ENCODE assay signal across 17 cellular contexts in genomic region chr2:170965446-170966225, GRCh38. TPM values are rescaled to one million over a fixed set of nuclear protein-coding genes. Genes with fewer than 3 reads are reported as not detected.
DNase-seq lines count a peak whose midpoint lies in the region; ATAC-seq, FAIRE-seq and TF ChIP-seq lines count a peak whose summit lies in the region.
"Had no signal": no experiment of that assay in that cellular context is flagged by ENCODE, and none has a peak within 500 bp of the region (broad histone marks: within the 10 kb centered on the region; RNA-seq: fewer than 3 reads in every experiment).

No MANE protein-coding gene starts in this region.

- TF ChIP-seq CTCF in Calu3 (IDR thresholded peaks at IDR 0.05; ENCODE audit: unreplicated experiment) (no peak), nephron (IDR thresholded peaks at IDR 0.05; ENCODE audit: unreplicated experiment in 3 of 3) (no peak)

- H3K27ac Mint-ChIP-seq in Calu3 (ENCODE audit: unreplicated experiment) (peak overlapping the region; percentile 49), nephron (peak overlapping the region; percentile 5 to 71 (median 25))
- H3K27ac Mint-ChIP-seq in activated T-helper 17 cell treated with anti-CD3 and anti-CD28 coated beads, Interleukin-2, amount 50 U/mL, for 72 hours, result no peak overlapping the region
- H3K27ac Mint-ChIP-seq: activated CD8-positive, alpha-beta T cell treated with anti-CD3 and anti-CD28 coated beads for 36 hours; B cell had no signal

- H3K4me3 Mint-ChIP-seq in Calu3 (ENCODE audit: low read depth, unreplicated experiment), result no peak overlapping the region
- peak overlapping the region in 1 of 3 experiments; percentile 20 for H3K4me3 Mint-ChIP-seq in nephron
- H3K4me3 Mint-ChIP-seq in activated T-helper 17 cell treated with anti-CD3 and anti-CD28 coated beads, Interleukin-2, amount 50 U/mL, for 72 hours, result no peak overlapping the region
- H3K4me3 Mint-ChIP-seq: activated CD8-positive, alpha-beta T cell treated with anti-CD3 and anti-CD28 coated beads for 36 hours; B cell had no signal

- no peak for ATAC-seq in activated T-helper 17 cell treated with anti-CD3 and anti-CD28 coated beads, Interleukin-2, amount 50 U/mL, for 72 hours (replicated peaks)
- ATAC-seq: activated CD8-positive, alpha-beta T cell treated with anti-CD3 and anti-CD28 coated beads for 36 hours had no signal

- H3K36me3 Mint-ChIP-seq in Calu3 (ENCODE audit: insufficient read depth, unreplicated experiment) (peaks cover 80% of the 10 kb centered on the region), nephron (ENCODE audit: low read depth) (peaks cover 62% of the 10 kb centered on the region)
- H3K36me3 Mint-ChIP-seq in activated T-helper 17 cell treated with anti-CD3 and anti-CD28 coated beads, Interleukin-2, amount 50 U/mL, for 72 hours (ENCODE audit: low read depth), result peaks cover 83% of the 10 kb centered on the region

- H3K4me1 Mint-ChIP-seq in Calu3 (ENCODE audit: low read depth, unreplicated experiment) (peaks cover 9% of the 10 kb centered on the region), nephron (peaks cover 6% of the 10 kb centered on the region)
- no peaks in the 10 kb centered on the region for H3K4me1 Mint-ChIP-seq in activated T-helper 17 cell treated with anti-CD3 and anti-CD28 coated beads, Interleukin-2, amount 50 U/mL, for 72 hours
- H3K4me1 Mint-ChIP-seq: B cell had no signal

- no peaks in the 10 kb centered on the region for H3K9me3 Mint-ChIP-seq in Calu3 (ENCODE audit: low read depth, unreplicated experiment)
- H3K9me3 Mint-ChIP-seq in nephron, result no peaks in the 10 kb centered on the region
- H3K9me3 Mint-ChIP-seq in activated T-helper 17 cell treated with anti-CD3 and anti-CD28 coated beads, Interleukin-2, amount 50 U/mL, for 72 hours, result no peaks in the 10 kb centered on the region
- H3K9me3 Mint-ChIP-seq: activated CD8-positive, alpha-beta T cell treated with anti-CD3 and anti-CD28 coated beads for 36 hours had no signal

- intact Hi-C loops in Calu3 (cut with micrococcal nuclease; ENCODE audit: unreplicated experiment), result no loop called here

- FAIRE-seq in HTR-8/SVneo (lab: Jason Lieb, UNC), result no peak
- FAIRE-seq: endothelial cell of umbilical vein had no signal

- no TSS peak for BruUV-seq in Calu3 (replicated peaks; lab: Mats Ljungman, UMichigan)

- CTCF ChIA-PET in Calu3 (lab: Charles Lee), result no interaction called here

- DNase-seq in Calu3, result no peak
- peak; percentile 26 for DNase-seq in M059J (ENCODE audit: low read depth)
- peak; percentile 12 for DNase-seq in dermis blood vessel endothelial cell
- DNase-seq in SHP77 treated with DMSO at 0.1 percent for 48 hours (lab: John Stamatoyannopoulos, UW), result no peak
- DNase-seq in HTR-8/SVneo (ENCODE audit: insufficient read length, low spot score), result no peak
- DNase-seq: activated CD8-positive, alpha-beta T cell treated with anti-CD3 and anti-CD28 coated beads for 36 hours; activated T-cell treated with anti-CD3 and anti-CD28 coated beads, Interleukin-2, amount 50 U/mL, for 48 hours; DMS53; NCI-H2081; NCI-H69; sigmoid colon; stimulated activated CD4-positive, alpha-beta T cell treated with anti-CD3 and anti-CD28 coated beads, Interleukin-2, amount 100 ng/mL, for 48 hours; substantia nigra had no signal

- no peaks in the 10 kb centered on the region for H3K27me3 Mint-ChIP-seq in Calu3 (ENCODE audit: unreplicated experiment)
- no peaks in the 10 kb centered on the region for H3K27me3 Mint-ChIP-seq in nephron (ENCODE audit: low read depth)
- H3K27me3 Mint-ChIP-seq in activated T-helper 17 cell treated with anti-CD3 and anti-CD28 coated beads, Interleukin-2, amount 50 U/mL, for 72 hours, result no peaks in the 10 kb centered on the region
- H3K27me3 Mint-ChIP-seq: activated CD8-positive, alpha-beta T cell treated with anti-CD3 and anti-CD28 coated beads for 36 hours; B cell had no signal

RNA-seq across cellular contexts. Expression of gene GORASP2, which starts 36.6 kb away (rescaled TPM):
- 98.1 and 105 TPM in 2 replicates for total RNA-seq in Calu3 (2022)
- 57.4 and 58.6 TPM in 2 replicates for total RNA-seq in M059J (2014; rRNA removed; shearing (Covaris generic))
- total RNA-seq in dermis blood vessel endothelial cell, result 22.0 and 30.3 TPM in 2 replicates
- 10 to 100 TPM; 51.6 to 65.0 TPM for total RNA-seq in activated T-helper 17 cell treated with anti-CD3 and anti-CD28 coated beads, Interleukin-2, amount 50 U/mL, for 72 hours

Comparison
In these comparisons a context has a peak if more than half of its experiments do, and no peak if none do; other contexts are left out.
1. DNase-seq: peak in M059J (single experiment) and dermis blood vessel endothelial cell (single experiment); none in Calu3 (single experiment), SHP77 treated with DMSO at 0.1 percent for 48 hours (single experiment) and HTR-8/SVneo (single experiment).